ENCODE assay signal across 22 cellular contexts in the genomic region with DNA sequence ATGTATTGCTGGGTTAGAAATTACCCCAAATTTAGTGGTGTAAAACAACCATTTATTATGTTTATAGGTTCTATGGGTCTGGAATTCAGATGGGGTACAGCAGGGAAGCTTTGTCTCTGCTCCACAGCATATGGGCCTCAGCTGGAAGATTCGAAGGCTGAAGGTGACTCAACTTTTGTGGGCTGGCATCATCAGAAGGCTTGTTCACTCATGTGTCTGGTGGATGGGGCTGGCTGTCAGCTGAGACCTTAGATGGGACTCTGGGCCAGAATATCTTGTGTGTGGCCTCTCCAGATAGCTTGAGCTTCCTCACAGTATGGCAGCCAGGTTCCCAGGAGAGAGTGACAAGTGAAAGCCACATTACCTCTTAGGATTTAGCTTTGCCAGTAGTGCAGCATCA. TPM values are rescaled to one million over a fixed set of nuclear protein-coding genes. Genes with fewer than 3 reads are reported as not detected.
DNase-seq lines count a peak whose midpoint lies in the region; ATAC-seq, FAIRE-seq and TF ChIP-seq lines count a peak whose summit lies in the region.
"Had no signal": no experiment of that assay in that cellular context is flagged by ENCODE, and none has a peak within 500 bp of the region (broad histone marks: within the 10 kb centered on the region; RNA-seq: fewer than 3 reads in every experiment).

No MANE protein-coding gene starts in this region.

- H3K9ac ChIP-seq in IMR-90 (ENCODE audit: low read depth, low read length): no peak overlapping the region
- no peak overlapping the region for H3K9ac ChIP-seq in endodermal cell (ENCODE audit: extremely low read depth, low read length, poor library complexity, severe bottlenecking)
- H3K9ac ChIP-seq in HepG2 (ENCODE audit: insufficient read depth, low read depth, low read length): no peak overlapping the region

- H2BK120ac ChIP-seq in IMR-90 (ENCODE audit: low read depth, low read length): no peak overlapping the region

- POLR2A ChIA-PET in IMR-90 (lab: Charles Lee; ENCODE audit: unreplicated experiment): no interaction called here
- POLR2A ChIA-PET in HepG2 (lab: Yijun Ruan, JAX): no interaction called here

- H3K4me2 ChIP-seq in IMR-90 (ENCODE audit: low read depth, low read length) (no peak overlapping the region), HepG2 (ENCODE audit: low read depth, low read length) (no peak overlapping the region)
- H3K4me2 ChIP-seq: GM23338, PC-9 had no signal

- no peak overlapping the region for H2AK9ac ChIP-seq in IMR-90 (replicated peaks; ENCODE audit: low read depth, low read length, poor library complexity)

- H4K5ac ChIP-seq in IMR-90 (ENCODE audit: low read depth, low read length): no peak overlapping the region

- CTCF ChIA-PET in IMR-90 (lab: Yijun Ruan, JAX) (interaction anchor here (1.4 kb wide), 1 partner anchor 40 kb away, joined by 5 read pairs; no protein-coding TSS in a partner anchor), HepG2 (lab: Yijun Ruan, JAX; ENCODE audit: low intra/inter-chr PET ratio, low total read pairs) (no interaction called here)

- TF ChIP-seq EP300 in HepG2 (IDR thresholded peaks at IDR 0.05; ENCODE audit: low read depth in 2 of 2, low read length in 2 of 2) (no peak), HepG2 (CRISPR knock-in tag; IDR thresholded peaks at IDR 0.05; ENCODE audit: borderline replicate concordance) (no peak)

- DNase-seq in AG10803 (ENCODE audit: low read depth) (peak; percentile 31), IMR-90 (peak; percentile 21), endodermal cell (peak; percentile 20), kidney glomerular epithelial cell (lab: John Stamatoyannopoulos, UW) (peak; percentile 14), HepG2 (ENCODE audit: low spot score) (no peak), SKM-1 (lab: John Stamatoyannopoulos, UW; ENCODE audit: unreplicated experiment) (no peak), left lobe of liver (ENCODE audit: low spot score) (no peak), NCI-H2081 treated with DMSO at 0.1 percent for 48 hours (lab: John Stamatoyannopoulos, UW) (no peak)
- DNase-seq: 8988T; BE2C; Caco-2; CD4-positive, CD25-positive, alpha-beta regulatory T cell; HCEC 1CT; MV-4-11; NCI-H187; NCI-H345; NCI-H526; PC-9 had no signal

- H3K4me1 ChIP-seq in IMR-90 (ENCODE audit: control insufficient read depth, insufficient read depth, low read length): peaks cover 11% of the 10 kb centered on the region
- no peaks in the 10 kb centered on the region for H3K4me1 ChIP-seq in endodermal cell (ENCODE audit: control insufficient read depth, insufficient read depth, low read length)
- peaks cover 11% of the 10 kb centered on the region for H3K4me1 ChIP-seq in HepG2 (ENCODE audit: insufficient read depth, low read length)
- H3K4me1 ChIP-seq: BE2C, Caco-2, SJSA1 had no signal

- H3K27ac ChIP-seq in IMR-90 (ENCODE audit: insufficient read depth, low read length) (no peak overlapping the region), endodermal cell (ENCODE audit: low read depth, low read length) (no peak overlapping the region), HepG2 (ENCODE audit: extremely low read length, insufficient read depth, low read length) (no peak overlapping the region)
- H3K27ac ChIP-seq: PC-9, SJSA1 had no signal

- H3K27me3 Mint-ChIP-seq in endodermal cell (ENCODE audit: insufficient read depth): peaks cover 3% of the 10 kb centered on the region

- dilution Hi-C loops in IMR-90 (cut with HindIII; ENCODE audit: low sequenced_read_pairs, unreplicated experiment): no loop called here

- BruUV-seq in IMR-90 (replicated peaks; lab: Mats Ljungman, UMichigan) (no TSS peak), HepG2 (replicated peaks; lab: Mats Ljungman, UMichigan) (no TSS peak)

- H3K4me1 Mint-ChIP-seq in endodermal cell: no peaks in the 10 kb centered on the region
- H3K4me1 Mint-ChIP-seq: CD4-positive, CD25-positive, alpha-beta regulatory T cell had no signal

- ATAC-seq in IMR-90 (ENCODE audit: low read depth) (no peak), HepG2 (no peak), left lobe of liver (no peak)
- ATAC-seq: GM12878 had no signal

- H3K4me3 Mint-ChIP-seq in endodermal cell: no peak overlapping the region
- H3K4me3 Mint-ChIP-seq: CD4-positive, CD25-positive, alpha-beta regulatory T cell; GM23338 had no signal

- no peak overlapping the region for H3K27ac Mint-ChIP-seq in endodermal cell
- H3K27ac Mint-ChIP-seq: CD4-positive, CD25-positive, alpha-beta regulatory T cell; GM23338 had no signal

- H3K14ac ChIP-seq in IMR-90 (replicated peaks; ENCODE audit: low read depth, low read length): no peak overlapping the region

- H2AFZ ChIP-seq in IMR-90 (replicated peaks; ENCODE audit: low read length, poor library complexity) (no peak overlapping the region), HepG2 (ENCODE audit: low read length) (no peak overlapping the region)
- H2AFZ ChIP-seq: GM23338, PC-9 had no signal

- H4K91ac ChIP-seq in IMR-90 (ENCODE audit: insufficient read depth, low read depth, low read length): no peak overlapping the region

- no peaks in the 10 kb centered on the region for H3K27me3 ChIP-seq in IMR-90 (ENCODE audit: control insufficient read depth, insufficient read depth, low read length)
- no peaks in the 10 kb centered on the region for H3K27me3 ChIP-seq in endodermal cell (ENCODE audit: control insufficient read depth, insufficient read depth, low read length, poor library complexity, severe bottlenecking)
- peaks cover 0 to 8% of the 10 kb centered on the region in 2 experiments; a peak in 1 of 5 replicates for H3K27me3 ChIP-seq in HepG2 (ENCODE audit: control insufficient read depth in 1 of 2, insufficient read depth in 2 of 2, low read length in 2 of 2)
- H3K27me3 ChIP-seq: BE2C, SJSA1 had no signal

- H3K4ac ChIP-seq in IMR-90 (ENCODE audit: low read depth, low read length): no peak overlapping the region

- no peak overlapping the region for H4K8ac ChIP-seq in IMR-90 (ENCODE audit: low read depth in 2 of 2, low read length in 2 of 2)

- H3K9me3 ChIP-seq in IMR-90 (ENCODE audit: control insufficient read depth, insufficient read depth, low read length): peaks cover 3% of the 10 kb centered on the region
- H3K9me3 ChIP-seq in endodermal cell (ENCODE audit: control insufficient read depth, low read length): no peaks in the 10 kb centered on the region
- H3K9me3 ChIP-seq in HepG2 (ENCODE audit: low read length): no peaks in the 10 kb centered on the region
- H3K9me3 ChIP-seq: BE2C, Caco-2, SJSA1 had no signal

- no peak overlapping the region for H3K23ac ChIP-seq in IMR-90 (ENCODE audit: low read depth, low read length)

- no peak overlapping the region for H2BK5ac ChIP-seq in IMR-90 (ENCODE audit: low read depth, low read length, poor library complexity, severe bottlenecking)

- WGBS in IMR-90 (ENCODE audit: extremely low coverage in 2 of 2, insufficient read length in 1 of 2), 2 experiments: no CpG with 5 or more reads among the region's 1 CpG
- WGBS in endodermal cell (ENCODE audit: insufficient coverage in 1 of 2, insufficient read length in 1 of 2), 2 experiments: 84% methylated on average over 1 of the region's 1 CpG; no CpG with 5 or more reads in 1 of the 2 experiments
- 0% methylated on average over 1 of the region's 1 CpG for WGBS in HepG2 (ENCODE audit: low lambda C conversion rate)

- no peaks in the 10 kb centered on the region for H3K79me1 ChIP-seq in IMR-90 (ENCODE audit: low read depth in 1 of 2, low read length in 2 of 2)

- no peak overlapping the region for H2AK5ac ChIP-seq in IMR-90 (ENCODE audit: low read depth, low read length)

- H3K36me3 ChIP-seq in IMR-90 (ENCODE audit: control insufficient read depth, insufficient read depth, low read length): no peaks in the 10 kb centered on the region
- no peaks in the 10 kb centered on the region for H3K36me3 ChIP-seq in endodermal cell (ENCODE audit: control insufficient read depth, insufficient read depth, low read length)
- H3K36me3 ChIP-seq in HepG2 (replicated peaks in 1 of 2; ENCODE audit: control insufficient read depth in 1 of 2, insufficient read depth in 2 of 2, low read length in 2 of 2): no peaks in the 10 kb centered on the region
- H3K36me3 ChIP-seq: BE2C, SJSA1 had no signal

- no peak for FAIRE-seq in HepG2 (lab: Jason Lieb, UNC)
- FAIRE-seq: GM12878 had no signal

- no peaks in the 10 kb centered on the region for H3K9me3 Mint-ChIP-seq in endodermal cell

- no peak overlapping the region for H3K18ac ChIP-seq in IMR-90 (ENCODE audit: low read depth, low read length)

- no peaks in the 10 kb centered on the region for H3K79me2 ChIP-seq in HepG2 (ENCODE audit: insufficient read depth, low read length)

- H2BK20ac ChIP-seq in IMR-90 (ENCODE audit: low read depth, low read length): no peak overlapping the region

- H3K4me3 ChIP-seq in AG10803 (ENCODE audit: low read length): no peak overlapping the region
- H3K4me3 ChIP-seq in IMR-90 (ENCODE audit: insufficient read depth, low read depth, low read length): no peak overlapping the region
- H3K4me3 ChIP-seq in endodermal cell (ENCODE audit: low read length): no peak overlapping the region
- H3K4me3 ChIP-seq in HepG2 (replicated peaks in 1 of 3; ENCODE audit: insufficient read depth in 1 of 3, low read depth in 2 of 3, low read length in 3 of 3): no peak overlapping the region
- H3K4me3 ChIP-seq: GM12878, GM23338, K562, PC-9, SJSA1 had no signal

- TF ChIP-seq RAD21 in IMR-90 (IDR thresholded peaks at IDR 0.05; ENCODE audit: low read length) (no peak), HepG2 (CRISPR knock-in tag; IDR thresholded peaks at IDR 0.05) (no peak)

- H3K9me1 ChIP-seq in IMR-90 (ENCODE audit: insufficient read depth, low read length): peaks cover 18% of the 10 kb centered on the region

- in situ Hi-C loops in IMR-90 (cut with MboI; ENCODE audit: low sequenced_read_pairs) (no loop called here), HepG2 (cut with HindIII; ENCODE audit: extremely low pct_ligation_motif_present, low pct_unique_long_range_greater_than_20kb) (no loop called here)

- no peaks in the 10 kb centered on the region for H3K36me3 Mint-ChIP-seq in endodermal cell (ENCODE audit: low read depth)
- H3K36me3 Mint-ChIP-seq: CD4-positive, CD25-positive, alpha-beta regulatory T cell had no signal

- no peak overlapping the region for H3K56ac ChIP-seq in IMR-90 (ENCODE audit: extremely low read depth, insufficient read depth, low read length)

- H4K20me1 ChIP-seq in IMR-90 (ENCODE audit: insufficient read depth, low read length) (no peaks in the 10 kb centered on the region), HepG2 (ENCODE audit: insufficient read depth, low read length) (no peaks in the 10 kb centered on the region)

- TF ChIP-seq POLR2A in IMR-90 (IDR thresholded peaks at IDR 0.05; ENCODE audit: low read depth, low read length): no peak
- no peak for TF ChIP-seq POLR2A in HepG2 (IDR thresholded peaks at IDR 0.05; ENCODE audit: insufficient read depth in 1 of 2, low read depth in 2 of 2, low read length in 2 of 2)

- no peak overlapping the region for H2BK15ac ChIP-seq in IMR-90 (ENCODE audit: low read depth, low read length)

- intact Hi-C loops in IMR-90 (cut with micrococcal nuclease) (no loop called here), HepG2 (cut with micrococcal nuclease; ENCODE audit: unreplicated experiment) (loop anchor here (10.0 kb wide), 1 partner anchor 1409 kb away; no protein-coding TSS in a partner anchor)

- TF ChIP-seq CTCF in AG10803 (conservative IDR thresholded peaks at IDR 0.05; ENCODE audit: low read length) (no peak), IMR-90 (conservative IDR thresholded peaks at IDR 0.05; ENCODE audit: low read depth, low read length) (no peak), endodermal cell (conservative IDR thresholded peaks at IDR 0.05) (no peak), HepG2 (CRISPR knock-in tag; IDR thresholded peaks at IDR 0.05) (no peak)

RNA-seq across cellular contexts. Expression of a gene that starts 45.9 kb away (rescaled TPM):
- total RNA-seq in IMR-90 (2012; rRNA removed) (0.36 and 0.83 TPM in 2 replicates), endodermal cell (1 to 10 TPM in 1 of 2 donors, under 1 TPM in 1; 0.40 to 1.1 TPM), HepG2 (2016; rRNA removed; fragmentation: Illumina TruSeq; extraction: Trizol) (5.8 and 8.3 TPM in 2 replicates), left lobe of liver (7.3 TPM)
- polyA plus RNA-seq in IMR-90 (2012; rRNA removed) (5.8 and 7.2 TPM in 2 replicates), HepG2 (2011; rRNA removed) (2.7 and 4.0 TPM in 2 replicates)
- 9.6 and 16.1 TPM in 2 replicates for polyA plus RNA-seq in IMR-90 (2012; cell fraction: cytosol; rRNA removed)
- 7.7 and 20.9 TPM in 2 replicates for polyA plus RNA-seq in IMR-90 (2012; cell fraction: nucleus; rRNA removed; ENCODE audit: low replicate concordance)
- 67.9 TPM for polyA plus RNA-seq in endodermal cell (2013, experiment 1 of 2)
- 68.5 TPM for polyA plus RNA-seq in endodermal cell (2013, experiment 2 of 2)
- 1.8 and 1.9 TPM in 2 replicates for total RNA-seq in HepG2 (2016; cell fraction: cytosol; rRNA removed; fragmentation: Illumina TruSeq; extraction: Trizol; ENCODE audit: low read depth)
- 5.6 and 8.5 TPM in 2 replicates for total RNA-seq in HepG2 (2016; cell fraction: insoluble cytoplasmic fraction; rRNA removed; fragmentation: Illumina TruSeq; extraction: Trizol)
- total RNA-seq in HepG2 (2016; cell fraction: membrane; rRNA removed; fragmentation: Illumina TruSeq; extraction: Trizol): 6.0 and 6.3 TPM in 2 replicates
- total RNA-seq in HepG2 (2016; cell fraction: nucleus; rRNA removed; fragmentation: Illumina TruSeq; extraction: Trizol): 8.7 TPM in 2 replicates
- 2.4 and 4.0 TPM in 2 replicates for polyA plus RNA-seq in HepG2 (2011; cell fraction: cytosol; rRNA removed)
- polyA plus RNA-seq in HepG2 (2011; cell fraction: nucleus; rRNA removed): 15.1 and 19.3 TPM in 2 replicates
- 9.8 and 13.3 TPM in 2 replicates for polyA plus RNA-seq in HepG2 (2012)
- polyA plus RNA-seq in HepG2 (2016; cell fraction: cytosol; fragmentation: Illumina TruSeq; extraction: Trizol; ENCODE audit: low read depth): 1.3 and 1.4 TPM in 2 replicates
- polyA plus RNA-seq in HepG2 (2016; cell fraction: insoluble cytoplasmic fraction; fragmentation: Illumina TruSeq; extraction: Trizol; ENCODE audit: low read depth): 13.9 and 16.9 TPM in 2 replicates
- polyA plus RNA-seq in HepG2 (2016; cell fraction: membrane; fragmentation: Illumina TruSeq; extraction: Trizol; ENCODE audit: low read depth): 4.1 and 4.2 TPM in 2 replicates
- polyA plus RNA-seq in HepG2 (2016; cell fraction: nucleus; fragmentation: Illumina TruSeq; extraction: Trizol; ENCODE audit: insufficient read depth, low read depth): 25.1 and 25.7 TPM in 2 replicates
- polyA minus RNA-seq in HepG2 (2011; rRNA and poly(A)+ RNA removed; ENCODE audit: low replicate concordance): 1.0 and 15.3 TPM in 2 replicates
- polyA minus RNA-seq in HepG2 (2011; cell fraction: cytosol; rRNA and poly(A)+ RNA removed): 10.1 and 11.8 TPM in 2 replicates
- polyA minus RNA-seq in HepG2 (2011; cell fraction: nucleus; rRNA and poly(A)+ RNA removed): 7.0 and 10.7 TPM in 2 replicates
- total RNA-seq: CD4-positive, CD25-positive, alpha-beta regulatory T cell; GM23338; K562 had no signal
- polyA plus RNA-seq: CD4-positive, CD25-positive, alpha-beta regulatory T cell; K562 had no signal

Comparison
In these comparisons a context has a peak if more than half of its experiments do, and no peak if none do; other contexts are left out.
1. DNase-seq: peak in AG10803 (single experiment), IMR-90 (single experiment), endodermal cell (single experiment) and kidney glomerular epithelial cell (single experiment); none in HepG2 (single experiment), SKM-1 (single experiment), left lobe of liver (single experiment) and NCI-H2081 treated with DMSO at 0.1 percent for 48 hours (single experiment).